In genomic region chr9:87713990-87714335, GRCh38 we compare ENCODE assay signal across 2 cellular contexts.
TF ChIP-seq lines count a peak whose summit lies in the region.

No MANE protein-coding gene starts in this region.

TF ChIP-seq in HEK293, 187 proteins besides CTCF, POLR2A, EP300 and RAD21 (continued from another document):
- TF ChIP-seq ZNF16 (tag by site-specific recombination; IDR thresholded peaks at IDR 0.05; ENCODE audit: low read depth) (no peak), PRDM6 (tag by site-specific recombination; IDR thresholded peaks at IDR 0.05) (peak; percentile 32; the same call in 1 of the 2 replicates), ZNF629 (tag by site-specific recombination; IDR thresholded peaks at IDR 0.05) (no peak), ZNF221 (tag by site-specific recombination; IDR thresholded peaks at IDR 0.05; ENCODE audit: borderline replicate concordance) (no peak), ZNF558 (tag by site-specific recombination; IDR thresholded peaks at IDR 0.05) (no peak), SETDB1 (IDR thresholded peaks at IDR 0.05; ENCODE audit: insufficient read length, low read length) (no peak)

TF ChIP-seq in K562, 482 proteins besides CTCF, POLR2A, EP300 and RAD21 (continued from another document):
- TF ChIP-seq ZBTB5 (IDR thresholded peaks at IDR 0.05) (no peak), NR2F6 (CRISPR knock-in tag; IDR thresholded peaks at IDR 0.05) (no peak), RBFOX2 (IDR thresholded peaks at IDR 0.05; ENCODE audit: low read depth, low read length) (0 out of 2 replicates have a peak, but pooled peaks have one; percentile 20)
